Comparison of ENCODE assay signal across 14 cellular contexts in the genomic region with DNA sequence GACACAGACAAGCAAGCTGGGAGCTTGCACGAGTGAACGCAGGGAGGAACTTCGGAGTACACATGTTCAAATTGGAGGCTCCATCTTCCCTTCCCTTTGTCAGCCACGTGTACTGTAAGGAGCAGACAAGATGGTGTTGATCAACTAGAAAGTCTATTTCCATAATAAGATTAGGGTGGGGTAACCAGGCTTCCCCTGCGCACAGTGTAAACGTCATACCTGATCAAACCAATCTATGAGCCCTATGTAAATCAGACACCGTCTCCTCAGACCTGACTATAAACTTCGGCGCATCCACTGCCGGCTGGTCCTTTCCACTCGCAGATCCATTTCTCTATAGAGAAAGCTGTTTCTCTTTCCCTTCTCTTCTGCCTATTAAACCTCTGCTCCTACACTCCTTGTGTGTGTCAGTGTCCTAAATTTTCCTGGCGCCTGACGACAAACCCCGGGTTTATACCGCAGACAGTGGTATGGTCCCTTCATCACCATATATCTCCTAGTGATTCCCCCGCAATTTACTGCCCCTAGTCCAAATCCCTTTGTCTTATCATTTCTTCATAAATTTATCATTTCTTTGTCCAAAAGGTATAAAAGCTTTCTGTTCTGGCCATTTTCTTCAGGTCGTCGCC. TPM values are rescaled to one million over a fixed set of nuclear protein-coding genes. Genes with fewer than 3 reads are reported as not detected.
DNase-seq lines count a peak whose midpoint lies in the region; ATAC-seq, FAIRE-seq and TF ChIP-seq lines count a peak whose summit lies in the region.
"Had no signal": no experiment of that assay in that cellular context is flagged by ENCODE, and none has a peak within 500 bp of the region (broad histone marks: within the 10 kb centered on the region; RNA-seq: fewer than 3 reads in every experiment).

No MANE protein-coding gene starts in this region.

- no peaks in the 10 kb centered on the region for H3K36me3 ChIP-seq in fibroblast of lung (ENCODE audit: control insufficient read depth, insufficient read depth, low read length)
- H3K36me3 ChIP-seq in H7 (replicated peaks; ENCODE audit: control insufficient read depth, insufficient read depth, low read length), result no peaks in the 10 kb centered on the region
- H3K36me3 ChIP-seq: BLaER1 treated with 17β-estradiol and CSF1 and Interleukin-3, amounts not matched to agents 10 nM and 100 nM; tibial nerve had no signal

- H3K27me3 ChIP-seq in fibroblast of lung (ENCODE audit: control insufficient read depth, insufficient read depth, low read length), result no peaks in the 10 kb centered on the region
- no peaks in the 10 kb centered on the region for H3K27me3 ChIP-seq in H7 (ENCODE audit: control insufficient read depth, insufficient read depth, low read length)
- H3K27me3 ChIP-seq: BLaER1 treated with 17β-estradiol and CSF1 and Interleukin-3, amounts not matched to agents 10 nM and 100 nM; tibial nerve had no signal

- no peak for FAIRE-seq in urothelium cell line (lab: Jason Lieb, UNC)
- FAIRE-seq: GM12878 had no signal

- H3K27ac ChIP-seq in fibroblast of lung (ENCODE audit: insufficient read depth, low read length), result no peak overlapping the region
- H3K27ac ChIP-seq: parathyroid adenoma had no signal

- no peaks in the 10 kb centered on the region for H3K9me3 ChIP-seq in fibroblast of lung (ENCODE audit: control insufficient read depth, insufficient read depth, low read depth, low read length)
- H3K9me3 ChIP-seq: BLaER1 treated with 17β-estradiol and CSF1 and Interleukin-3, amounts not matched to agents 10 nM and 100 nM; tibial nerve had no signal

- no peaks in the 10 kb centered on the region for H3K79me2 ChIP-seq in fibroblast of lung (ENCODE audit: control insufficient read depth, insufficient read depth, low read length)
- H3K79me2 ChIP-seq: parathyroid adenoma had no signal

- no peaks in the 10 kb centered on the region for H4K20me1 ChIP-seq in fibroblast of lung (ENCODE audit: control insufficient read depth, extremely low read depth, insufficient read depth, low read length)
- H4K20me1 ChIP-seq: BLaER1 treated with 17β-estradiol and CSF1 and Interleukin-3, amounts not matched to agents 10 nM and 100 nM had no signal

- no peaks in the 10 kb centered on the region for H3K27me3 Mint-ChIP-seq in activated naive CD8-positive, alpha-beta T cell
- H3K27me3 Mint-ChIP-seq in activated naive CD8-positive, alpha-beta T cell treated with anti-CD3 and anti-CD28 coated beads for 36 hours, result no peaks in the 10 kb centered on the region
- H3K27me3 Mint-ChIP-seq: activated B cell treated with CpG ODN at 0.5 μM for 24 hours had no signal

- H2AFZ ChIP-seq in fibroblast of lung (ENCODE audit: low read length), result peak overlapping the region; percentile 77

- DNase-seq in activated naive CD8-positive, alpha-beta T cell treated with anti-CD3 and anti-CD28 coated beads for 36 hours, result no peak
- peak; percentile 99 for DNase-seq in NCI-H82 treated with DMSO at 0.1 percent for 48 hours (lab: John Stamatoyannopoulos, UW; ENCODE audit: unreplicated experiment)
- peak in 1 of 2 donors; percentile 45 for DNase-seq in fibroblast of lung (ENCODE audit: low read depth in 2 of 2)
- peak; percentile 10 for DNase-seq in urothelium cell line (ENCODE audit: low spot score)
- no peak for DNase-seq in H7
- DNase-seq in OCI-M2 (lab: John Stamatoyannopoulos, UW; ENCODE audit: unreplicated experiment), result no peak
- DNase-seq: activated B cell treated with CpG ODN at 0.5 μM for 24 hours; stimulated activated CD4-positive, alpha-beta T cell treated with anti-CD3 and anti-CD28 coated beads, Interleukin-4, amount 100 ng/mL, for 24 hours had no signal

- no peak overlapping the region for H3K4me2 ChIP-seq in fibroblast of lung (ENCODE audit: extremely low read depth, insufficient read depth, low read length)

- no peaks in the 10 kb centered on the region for H3K9me3 Mint-ChIP-seq in activated naive CD8-positive, alpha-beta T cell (ENCODE audit: low read depth)
- H3K9me3 Mint-ChIP-seq in activated naive CD8-positive, alpha-beta T cell treated with anti-CD3 and anti-CD28 coated beads for 36 hours, result no peaks in the 10 kb centered on the region
- H3K9me3 Mint-ChIP-seq: activated B cell treated with CpG ODN at 0.5 μM for 24 hours had no signal

- H3K27ac Mint-ChIP-seq in activated naive CD8-positive, alpha-beta T cell, result peak overlapping the region; percentile 29
- H3K27ac Mint-ChIP-seq in activated naive CD8-positive, alpha-beta T cell treated with anti-CD3 and anti-CD28 coated beads for 36 hours, result no peak overlapping the region

- TF ChIP-seq CTCF in fibroblast of lung (conservative IDR thresholded peaks at IDR 0.05 in 1 of 2, IDR thresholded peaks at IDR 0.05 in 1 of 2; ENCODE audit: low read depth in 1 of 2, low read length in 2 of 2), result no peak

- no peaks in the 10 kb centered on the region for H3K36me3 Mint-ChIP-seq in activated naive CD8-positive, alpha-beta T cell
- no peaks in the 10 kb centered on the region for H3K36me3 Mint-ChIP-seq in activated naive CD8-positive, alpha-beta T cell treated with anti-CD3 and anti-CD28 coated beads for 36 hours

- no peak overlapping the region for H3K9ac ChIP-seq in fibroblast of lung (ENCODE audit: insufficient read depth, low read length)
- H3K9ac ChIP-seq: parathyroid adenoma had no signal

- peak overlapping the region in 1 of 4 experiments; percentile 40 for H3K4me3 ChIP-seq in fibroblast of lung (replicated peaks in 1 of 4; ENCODE audit: control extremely low read depth in 1 of 4, insufficient read depth in 1 of 4, low read depth in 3 of 4, low read length in 4 of 4)
- no peak overlapping the region for H3K4me3 ChIP-seq in H7 (ENCODE audit: insufficient read depth, low read depth, low read length)
- H3K4me3 ChIP-seq: GM12878 had no signal

- ATAC-seq in HG03571 (IDR thresholded peaks at IDR 0.05; ENCODE audit: unreplicated experiment), result no peak

- no peaks in the 10 kb centered on the region for H3K4me1 ChIP-seq in fibroblast of lung (ENCODE audit: control insufficient read depth, extremely low read depth, insufficient read depth, low read length)
- H3K4me1 ChIP-seq: parathyroid adenoma had no signal

- H3K4me3 Mint-ChIP-seq in activated naive CD8-positive, alpha-beta T cell, result no peak overlapping the region
- H3K4me3 Mint-ChIP-seq in activated naive CD8-positive, alpha-beta T cell treated with anti-CD3 and anti-CD28 coated beads for 36 hours, result no peak overlapping the region
- H3K4me3 Mint-ChIP-seq: activated B cell treated with CpG ODN at 0.5 μM for 24 hours had no signal

- peaks cover 11% of the 10 kb centered on the region for H3K4me1 Mint-ChIP-seq in activated naive CD8-positive, alpha-beta T cell (ENCODE audit: low read depth)
- peaks cover 8% of the 10 kb centered on the region for H3K4me1 Mint-ChIP-seq in activated naive CD8-positive, alpha-beta T cell treated with anti-CD3 and anti-CD28 coated beads for 36 hours

RNA-seq across cellular contexts. Expression of gene ETFBKMT, which starts 7.5 kb away (rescaled TPM):
- total RNA-seq in activated naive CD8-positive, alpha-beta T cell treated with anti-CD3 and anti-CD28 coated beads for 36 hours, result under 1 TPM; 0.64 to 0.99 TPM
- total RNA-seq in fibroblast of lung, result 4.4 and 6.1 TPM in 2 replicates
- 1.9 and 2.8 TPM in 2 replicates for polyA plus RNA-seq in fibroblast of lung
- 1.5 and 2.2 TPM in 2 replicates for polyA plus RNA-seq in fibroblast of lung (2012)
- polyA minus RNA-seq in fibroblast of lung (ENCODE audit: low replicate concordance), result 0.90 and 1.5 TPM in 2 replicates
- 0.78 and 1.6 TPM in 2 replicates for total RNA-seq in H7 (2014; rRNA removed; shearing (Covaris generic))

Comparison
In these comparisons a context has a peak if more than half of its experiments do, and no peak if none do; other contexts are left out.
1. DNase-seq: peak in NCI-H82 treated with DMSO at 0.1 percent for 48 hours (single experiment) and urothelium cell line (single experiment); none in activated naive CD8-positive, alpha-beta T cell treated with anti-CD3 and anti-CD28 coated beads for 36 hours (single experiment), H7 (single experiment) and OCI-M2 (single experiment).